In genomic region chr12:111330800-111331752, GRCh38 we compare ENCODE assay signal across 8 cellular contexts. TPM values are rescaled to one million over a fixed set of nuclear protein-coding genes. Genes with fewer than 3 reads are reported as not detected.
A peak's percentile ranks its signal among the peaks of the same experiment; 100 is the strongest.
DNase-seq lines count a peak whose midpoint lies in the region; ATAC-seq lines count a peak whose summit lies in the region.

No MANE protein-coding gene starts in this region.

- no peaks in the 10 kb centered on the region for H3K9me3 Mint-ChIP-seq in activated CD4-positive, alpha-beta T cell treated with anti-CD3 and anti-CD28 coated beads, Interleukin-2, amount 10 ng/mL, durations not matched to agents 24 days and 14 days
- H3K9me3 Mint-ChIP-seq in activated CD4-positive, alpha-beta T cell treated with anti-CD3 and anti-CD28 coated beads for 36 hours (ENCODE audit: low read depth): peaks cover 3% of the 10 kb centered on the region
- no peaks in the 10 kb centered on the region for H3K9me3 Mint-ChIP-seq in activated T-helper 17 cell treated with anti-CD3 and anti-CD28 coated beads, Interleukin-2, amount 50 U/mL, for 72 hours

- peaks cover 2% of the 10 kb centered on the region for H3K27me3 Mint-ChIP-seq in activated CD4-positive, alpha-beta T cell treated with anti-CD3 and anti-CD28 coated beads, Interleukin-2, amount 10 ng/mL, durations not matched to agents 24 days and 14 days
- H3K27me3 Mint-ChIP-seq in activated CD4-positive, alpha-beta T cell treated with anti-CD3 and anti-CD28 coated beads for 36 hours: no peaks in the 10 kb centered on the region
- H3K27me3 Mint-ChIP-seq in activated T-helper 17 cell treated with anti-CD3 and anti-CD28 coated beads, Interleukin-2, amount 50 U/mL, for 72 hours: peaks cover 9% of the 10 kb centered on the region

- no peak for ATAC-seq in activated CD4-positive, alpha-beta T cell treated with anti-CD3 and anti-CD28 coated beads for 36 hours
- ATAC-seq in activated T-helper 17 cell treated with anti-CD3 and anti-CD28 coated beads, Interleukin-2, amount 50 U/mL, for 72 hours (replicated peaks): peak; percentile 29
- ATAC-seq in HG02678 (IDR thresholded peaks at IDR 0.05; ENCODE audit: unreplicated experiment): no peak

- no peaks in the 10 kb centered on the region for H3K9me3 ChIP-seq in iPS DF 6.9 (ENCODE audit: control insufficient read depth, insufficient read depth, low read length)

- H3K36me3 Mint-ChIP-seq in activated CD4-positive, alpha-beta T cell treated with anti-CD3 and anti-CD28 coated beads, Interleukin-2, amount 10 ng/mL, durations not matched to agents 24 days and 14 days (ENCODE audit: low read depth): no peaks in the 10 kb centered on the region
- H3K36me3 Mint-ChIP-seq in activated CD4-positive, alpha-beta T cell treated with anti-CD3 and anti-CD28 coated beads for 36 hours (ENCODE audit: low read depth): no peaks in the 10 kb centered on the region
- H3K36me3 Mint-ChIP-seq in activated T-helper 17 cell treated with anti-CD3 and anti-CD28 coated beads, Interleukin-2, amount 50 U/mL, for 72 hours (ENCODE audit: low read depth): no peaks in the 10 kb centered on the region

- intact Hi-C loops in activated CD4-positive, alpha-beta T cell treated with anti-CD3 and anti-CD28 coated beads, Interleukin-2, amount 10 ng/mL, durations not matched to agents 24 days and 14 days (cut with micrococcal nuclease): loop anchor here (2.0 kb wide), 1 partner anchor 66 kb away; no protein-coding TSS in a partner anchor
- intact Hi-C loops in activated CD4-positive, alpha-beta T cell treated with anti-CD3 and anti-CD28 coated beads for 36 hours (cut with DNase I, micrococcal nuclease): loop anchor here (1.0 to 5.0 kb wide), 4 partner anchors 66 to 198 kb away; no protein-coding TSS in a partner anchor

- CTCF ChIA-PET in activated CD4-positive, alpha-beta T cell treated with anti-CD3 and anti-CD28 coated beads for 36 hours (lab: Charles Lee): interaction anchor here (0.6 to 1.2 kb wide), 7 partner anchors 37 to 351 kb away, joined by 3 to 8 read pairs (median 4); no protein-coding TSS in a partner anchor

- peaks cover 3% of the 10 kb centered on the region for H3K4me1 Mint-ChIP-seq in activated CD4-positive, alpha-beta T cell treated with anti-CD3 and anti-CD28 coated beads, Interleukin-2, amount 10 ng/mL, durations not matched to agents 24 days and 14 days
- no peaks in the 10 kb centered on the region for H3K4me1 Mint-ChIP-seq in activated CD4-positive, alpha-beta T cell treated with anti-CD3 and anti-CD28 coated beads for 36 hours
- peaks cover 4% of the 10 kb centered on the region for H3K4me1 Mint-ChIP-seq in activated T-helper 17 cell treated with anti-CD3 and anti-CD28 coated beads, Interleukin-2, amount 50 U/mL, for 72 hours

- no peaks in the 10 kb centered on the region for H3K4me1 ChIP-seq in iPS DF 6.9 (ENCODE audit: control insufficient read depth, insufficient read depth, low read length)

- H3K4me3 ChIP-seq in iPS DF 6.9 (ENCODE audit: low read length): no peak overlapping the region

- no peak overlapping the region for H3K27ac Mint-ChIP-seq in activated CD4-positive, alpha-beta T cell treated with anti-CD3 and anti-CD28 coated beads, Interleukin-2, amount 10 ng/mL, durations not matched to agents 24 days and 14 days
- no peak overlapping the region for H3K27ac Mint-ChIP-seq in activated CD4-positive, alpha-beta T cell treated with anti-CD3 and anti-CD28 coated beads for 36 hours
- H3K27ac Mint-ChIP-seq in activated T-helper 17 cell treated with anti-CD3 and anti-CD28 coated beads, Interleukin-2, amount 50 U/mL, for 72 hours: no peak overlapping the region

- no peaks in the 10 kb centered on the region for H3K27me3 ChIP-seq in iPS DF 6.9 (ENCODE audit: control insufficient read depth, insufficient read depth, low read length)

- H3K27ac ChIP-seq in iPS DF 6.9 (ENCODE audit: low read length): no peak overlapping the region

- POLR2A ChIA-PET in activated CD4-positive, alpha-beta T cell treated with anti-CD3 and anti-CD28 coated beads for 36 hours (lab: Charles Lee): no interaction called here

- DNase-seq in activated CD4-positive, alpha-beta T cell treated with anti-CD3 and anti-CD28 coated beads, Interleukin-2, amount 10 ng/mL, durations not matched to agents 24 days and 14 days: peak; percentile 62
- DNase-seq in activated CD4-positive, alpha-beta T cell treated with anti-CD3 and anti-CD28 coated beads for 36 hours: no peak
- peak; percentile 19 for DNase-seq in NCI-H146 treated with DMSO at 0.1 percent for 48 hours (lab: John Stamatoyannopoulos, UW; ENCODE audit: unreplicated experiment)
- peak; percentile 29 for DNase-seq in iPS DF 6.9 (ENCODE audit: low read depth, low spot score)
- DNase-seq in activated gamma-delta T cell (lab: John Stamatoyannopoulos, UW): no peak
- DNase-seq in NCI-H187 treated with DMSO at 0.1 percent for 48 hours (lab: John Stamatoyannopoulos, UW): no peak

- no CpG with 5 or more reads among the region's 8 CpGs for WGBS in iPS DF 6.9 (ENCODE audit: insufficient coverage, insufficient read length)

- H3K4me3 Mint-ChIP-seq in activated CD4-positive, alpha-beta T cell treated with anti-CD3 and anti-CD28 coated beads, Interleukin-2, amount 10 ng/mL, durations not matched to agents 24 days and 14 days: no peak overlapping the region
- no peak overlapping the region for H3K4me3 Mint-ChIP-seq in activated CD4-positive, alpha-beta T cell treated with anti-CD3 and anti-CD28 coated beads for 36 hours
- no peak overlapping the region for H3K4me3 Mint-ChIP-seq in activated T-helper 17 cell treated with anti-CD3 and anti-CD28 coated beads, Interleukin-2, amount 50 U/mL, for 72 hours

- no peaks in the 10 kb centered on the region for H3K36me3 ChIP-seq in iPS DF 6.9 (ENCODE audit: control insufficient read depth, insufficient read depth, low read length)

RNA-seq across cellular contexts. Expression of gene PHETA1, which starts 37.8 kb away (rescaled TPM):
- 2.3 and 3.0 TPM in 2 replicates for total RNA-seq in activated CD4-positive, alpha-beta T cell treated with anti-CD3 and anti-CD28 coated beads, Interleukin-2, amount 10 ng/mL, durations not matched to agents 24 days and 14 days
- total RNA-seq in activated CD4-positive, alpha-beta T cell treated with anti-CD3 and anti-CD28 coated beads for 36 hours: 1 to 10 TPM; 1.3 to 1.5 TPM
- total RNA-seq in activated T-helper 17 cell treated with anti-CD3 and anti-CD28 coated beads, Interleukin-2, amount 50 U/mL, for 72 hours: 1 to 10 TPM; 1.1 to 1.2 TPM

Comparison
In these comparisons a context has a peak if more than half of its experiments do, and no peak if none do; other contexts are left out.
1. DNase-seq: peak in activated CD4-positive, alpha-beta T cell treated with anti-CD3 and anti-CD28 coated beads, Interleukin-2, amount 10 ng/mL, durations not matched to agents 24 days and 14 days (single experiment), NCI-H146 treated with DMSO at 0.1 percent for 48 hours (single experiment) and iPS DF 6.9 (single experiment); none in activated CD4-positive, alpha-beta T cell treated with anti-CD3 and anti-CD28 coated beads for 36 hours (single experiment), activated gamma-delta T cell (single experiment) and NCI-H187 treated with DMSO at 0.1 percent for 48 hours (single experiment).